In genomic region chr7:151242181-151243044, GRCh38 we compare ENCODE assay signal across 26 cellular contexts. TPM values are rescaled to one million over a fixed set of nuclear protein-coding genes. Genes with fewer than 3 reads are reported as not detected.
DNase-seq lines count a peak whose midpoint lies in the region; ATAC-seq and TF ChIP-seq lines count a peak whose summit lies in the region.
"Had no signal": no experiment of that assay in that cellular context is flagged by ENCODE, and none has a peak within 500 bp of the region (broad histone marks: within the 10 kb centered on the region; RNA-seq: fewer than 3 reads in every experiment).

No MANE protein-coding gene starts in this region.

- H3K27ac Mint-ChIP-seq in T-helper 17 cell (peak overlapping the region; percentile 88), neural crest cell (ENCODE audit: unreplicated experiment) (no peak overlapping the region)

- TF ChIP-seq EP300 in SK-N-SH (IDR thresholded peaks at IDR 0.05; ENCODE audit: borderline replicate concordance in 1 of 2, low read depth in 1 of 2, low read length in 1 of 2): no peak

- no peak overlapping the region for H3K9ac ChIP-seq in SK-N-SH
- H3K9ac ChIP-seq in DND-41 (ENCODE audit: low read depth, low read length): peak overlapping the region; percentile 45; the same call in 1 of the 2 replicates

- H3K79me2 ChIP-seq in SK-N-SH (ENCODE audit: insufficient read depth): peaks cover 40% of the 10 kb centered on the region
- no peaks in the 10 kb centered on the region; the same call in 1 of the 2 replicates for H3K79me2 ChIP-seq in DND-41 (ENCODE audit: insufficient read depth, low read length)

- DNase-seq in SK-N-SH (no peak), DND-41 (no peak), T-helper 17 cell (no peak), neural crest cell (ENCODE audit: low read depth, low spot score) (no peak), HEK293T (ENCODE audit: extremely low spot score) (no peak)
- no peak for DNase-seq in effector memory CD4-positive, alpha-beta T cell
- DNase-seq: brain microvascular endothelial cell; dermis blood vessel endothelial cell; mesendoderm; natural killer cell; NCI-H1417 treated with DMSO at 0.1 percent for 48 hours; NCI-H524; SHP77 treated with DMSO at 0.1 percent for 48 hours; stimulated activated CD4-positive, alpha-beta T cell treated with anti-CD3 and anti-CD28 coated beads, Interleukin-2, amount 100 ng/mL, for 48 hours; stomach; upper lobe of left lung; WERI-Rb-1 had no signal

- no peak for TF ChIP-seq RAD21 in SK-N-SH (IDR thresholded peaks at IDR 0.05; ENCODE audit: low read length)

- no peak overlapping the region for H3K4me3 ChIP-seq in SK-N-SH (ENCODE audit: low read depth in 2 of 2, low read length in 1 of 2)
- H3K4me3 ChIP-seq in DND-41 (ENCODE audit: low read depth in 1 of 2, low read length in 2 of 2): peak overlapping the region in 1 of 2 experiments; percentile 56; a peak in 2 of 4 replicates
- no peak overlapping the region for H3K4me3 ChIP-seq in effector memory CD4-positive, alpha-beta T cell (ENCODE audit: insufficient read depth, low read depth, low read length, poor library complexity, severe bottlenecking)

- TF ChIP-seq CTCF in SK-N-SH (IDR thresholded peaks at IDR 0.05) (no peak), DND-41 (IDR thresholded peaks at IDR 0.05; ENCODE audit: borderline replicate concordance, extremely low read depth, low read length, poor library complexity, severe bottlenecking) (no peak), neural crest cell (conservative IDR thresholded peaks at IDR 0.05) (no peak)

- CTCF ChIA-PET in SK-N-SH (lab: Yijun Ruan, JAX) (interaction anchor here (0.6 to 6.2 kb wide), 18 partner anchors 8 to 127 kb away, joined by 3 to 122 read pairs (median 6); partner anchors contain the start of genes ABCF2 and CHPF2), HEK293T (lab: Yijun Ruan, JAX) (interaction anchor here (0.9 to 2.3 kb wide), 2 partner anchors 8 to 16 kb away, joined by 4 to 26 read pairs; partner anchors contain the start of gene ABCF2)

- H2AFZ ChIP-seq in SK-N-SH (ENCODE audit: low read depth) (no peak overlapping the region), DND-41 (ENCODE audit: low read depth, low read length) (peak overlapping the region; percentile 28; the same call in 1 of the 2 replicates)

- H3K27ac ChIP-seq in SK-N-SH (ENCODE audit: low read depth in 2 of 2, low read length in 1 of 2) (no peak overlapping the region), DND-41 (ENCODE audit: low read length) (no peak overlapping the region)
- no peak overlapping the region for H3K27ac ChIP-seq in effector memory CD4-positive, alpha-beta T cell (ENCODE audit: insufficient read depth, low read length, poor library complexity, severe bottlenecking)
- H3K27ac ChIP-seq: brain microvascular endothelial cell, epithelial cell of prostate, upper lobe of left lung, WERI-Rb-1 had no signal

- no peaks in the 10 kb centered on the region for H3K27me3 ChIP-seq in SK-N-SH (ENCODE audit: insufficient read depth)
- H3K27me3 ChIP-seq in DND-41 (ENCODE audit: insufficient read depth, low read length, poor library complexity): peaks cover 31% of the 10 kb centered on the region
- peaks cover 20% of the 10 kb centered on the region for H3K27me3 ChIP-seq in effector memory CD4-positive, alpha-beta T cell (replicated peaks; ENCODE audit: control insufficient read depth, insufficient read depth, low read length, poor library complexity, severe bottlenecking)
- H3K27me3 ChIP-seq: brain microvascular endothelial cell had no signal

- no peaks in the 10 kb centered on the region for H3K9me3 Mint-ChIP-seq in neural crest cell
- H3K9me3 Mint-ChIP-seq: activated CD8-positive, alpha-beta T cell treated with anti-CD3 and anti-CD28 coated beads for 36 hours; activated T-cell treated with anti-CD3 and anti-CD28 coated beads, Interleukin-2, amount 50 U/mL, for 72 hours; natural killer cell had no signal

- H4K20me1 ChIP-seq in SK-N-SH (ENCODE audit: insufficient read depth) (peaks cover 43% of the 10 kb centered on the region), DND-41 (ENCODE audit: insufficient read depth, low read length) (peaks cover 32% of the 10 kb centered on the region; the same call in 1 of the 2 replicates)

- H3K4me1 ChIP-seq in SK-N-SH (ENCODE audit: control insufficient read depth in 1 of 2, insufficient read depth in 2 of 2, low read depth in 1 of 2, low read length in 1 of 2) (peaks cover 27 to 29% of the 10 kb centered on the region in 2 experiments), DND-41 (ENCODE audit: insufficient read depth, low read length) (peaks cover 37% of the 10 kb centered on the region)
- H3K4me1 ChIP-seq in effector memory CD4-positive, alpha-beta T cell (ENCODE audit: control insufficient read depth, insufficient read depth, low read length, poor library complexity, severe bottlenecking): peaks cover 29% of the 10 kb centered on the region

- H3K27me3 Mint-ChIP-seq in T-helper 17 cell (peaks cover 11% of the 10 kb centered on the region), neural crest cell (ENCODE audit: low read depth) (peaks cover 7% of the 10 kb centered on the region)
- H3K27me3 Mint-ChIP-seq: activated naive CD8-positive, alpha-beta T cell had no signal

- H3K4me3 Mint-ChIP-seq in T-helper 17 cell (no peak overlapping the region), neural crest cell (peak overlapping the region; percentile 73)

- H3K4me2 ChIP-seq in SK-N-SH (no peak overlapping the region), DND-41 (ENCODE audit: insufficient read depth, low read length) (peak overlapping the region; percentile 72)

- H3K36me3 Mint-ChIP-seq in T-helper 17 cell (ENCODE audit: low read depth) (no peaks in the 10 kb centered on the region), neural crest cell (ENCODE audit: low read depth) (no peaks in the 10 kb centered on the region)
- H3K36me3 Mint-ChIP-seq: activated naive CD8-positive, alpha-beta T cell; natural killer cell had no signal

- H3K4me1 Mint-ChIP-seq in T-helper 17 cell: peaks cover 25% of the 10 kb centered on the region
- H3K4me1 Mint-ChIP-seq in neural crest cell: peaks cover 39% of the 10 kb centered on the region

- peaks cover 17 to 56% of the 10 kb centered on the region in 2 experiments for H3K36me3 ChIP-seq in SK-N-SH (replicated peaks in 1 of 2; ENCODE audit: control insufficient read depth in 1 of 2, insufficient read depth in 2 of 2, low read length in 1 of 2)
- peaks cover 19% of the 10 kb centered on the region for H3K36me3 ChIP-seq in DND-41 (ENCODE audit: insufficient read depth, low read length)
- H3K36me3 ChIP-seq in effector memory CD4-positive, alpha-beta T cell (ENCODE audit: control insufficient read depth, insufficient read depth, low read length): peaks cover 20% of the 10 kb centered on the region

- POLR2A ChIA-PET in SK-N-SH (lab: Yijun Ruan, JAX) (interaction anchor here (1.0 to 3.7 kb wide), 4 partner anchors 10 to 15 kb away, joined by 3 to 20 read pairs (median 13); partner anchors contain the start of genes ABCF2 and CHPF2), HEK293T (lab: Yijun Ruan, JAX) (interaction anchor here (1.2 to 3.5 kb wide), 3 partner anchors 9 to 15 kb away, joined by 3 to 29 read pairs (median 17); partner anchors contain the start of genes ABCF2 and CHPF2)

- no peak for ATAC-seq in SK-N-SH treated with all-trans-retinoic acid at 6 μM for 48 hours
- ATAC-seq in DND-41 (ENCODE audit: insufficient read depth, low read depth): no peak
- no peak for ATAC-seq in T-helper 17 cell
- ATAC-seq in GM21515 (IDR thresholded peaks at IDR 0.05; ENCODE audit: unreplicated experiment): no peak

- H3F3A ChIP-seq in SK-N-SH (replicated peaks; ENCODE audit: insufficient read depth): peaks cover 41% of the 10 kb centered on the region

- H3K9me3 ChIP-seq in SK-N-SH (no peaks in the 10 kb centered on the region), DND-41 (ENCODE audit: insufficient read depth, low read length, severe bottlenecking) (no peaks in the 10 kb centered on the region), T-helper 17 cell (ENCODE audit: control insufficient read depth, low read length, poor library complexity, severe bottlenecking) (no peaks in the 10 kb centered on the region)
- H3K9me3 ChIP-seq in effector memory CD4-positive, alpha-beta T cell (ENCODE audit: control insufficient read depth, low read length): no peaks in the 10 kb centered on the region
- H3K9me3 ChIP-seq: stomach, upper lobe of left lung had no signal

- no peaks in the 10 kb centered on the region for H3K9me2 ChIP-seq in SK-N-SH

- 91% methylated on average over 16 of the region's 20 CpGs for WGBS in SK-N-SH (ENCODE audit: low lambda C conversion rate)

TF ChIP-seq in SK-N-SH, 30 proteins besides CTCF, POLR2A, EP300 and RAD21 (continues in another document):
- peak; percentile 28 for TF ChIP-seq POLR2AphosphoS5 (IDR thresholded peaks at IDR 0.05; ENCODE audit: low read depth, low read length)

TF ChIP-seq in HEK293T, 16 proteins besides CTCF, POLR2A, EP300 and RAD21 (continues in another document):
- no peak for TF ChIP-seq FOXM1 (IDR thresholded peaks at IDR 0.05; ENCODE audit: borderline replicate concordance)
- TF ChIP-seq HDGF (IDR thresholded peaks at IDR 0.05; ENCODE audit: borderline replicate concordance): no peak
- TF ChIP-seq FOXA1 (IDR thresholded peaks at IDR 0.05): no peak
- TF ChIP-seq LEF1 (IDR thresholded peaks at IDR 0.05; ENCODE audit: borderline replicate concordance): no peak

RNA-seq across cellular contexts. Expression of gene SMARCD3, which starts 6.1 kb away (rescaled TPM):
- polyA plus RNA-seq in SK-N-SH (2012; rRNA removed): 60.5 and 62.8 TPM in 2 replicates
- 30.4 and 41.6 TPM in 2 replicates for polyA plus RNA-seq in SK-N-SH (2012; cell fraction: cytosol; rRNA removed)
- 239 and 265 TPM in 2 replicates for polyA plus RNA-seq in SK-N-SH (2012; cell fraction: nucleus; rRNA removed)
- total RNA-seq in T-helper 17 cell (10 to 100 TPM in 1 of 2 donors, 1 to 10 TPM in 1; 9.8 to 10.7 TPM), neural crest cell (46.7 and 50.7 TPM in 2 replicates)

RNA-seq across cellular contexts. Expression of gene CHPF2, which starts 10.1 kb away (rescaled TPM):
- polyA plus RNA-seq in SK-N-SH (2012; rRNA removed): 60.4 and 68.6 TPM in 2 replicates
- 27.8 and 47.3 TPM in 2 replicates for polyA plus RNA-seq in SK-N-SH (2012; cell fraction: cytosol; rRNA removed)
- 143 and 144 TPM in 2 replicates for polyA plus RNA-seq in SK-N-SH (2012; cell fraction: nucleus; rRNA removed)
- total RNA-seq in T-helper 17 cell: 10 to 100 TPM; 39.4 to 41.6 TPM
- total RNA-seq in neural crest cell: 33.1 and 34.1 TPM in 2 replicates

RNA-seq across cellular contexts. Expression of gene ABCF2, which starts 15.4 kb away (rescaled TPM):
- 75.4 and 102 TPM in 2 replicates for polyA plus RNA-seq in SK-N-SH (2012; rRNA removed)
- polyA plus RNA-seq in SK-N-SH (2012; cell fraction: cytosol; rRNA removed): 49.9 and 79.5 TPM in 2 replicates
- 69.6 and 89.1 TPM in 2 replicates for polyA plus RNA-seq in SK-N-SH (2012; cell fraction: nucleus; rRNA removed)
- total RNA-seq in T-helper 17 cell: 10 to 100 TPM; 24.2 to 26.7 TPM
- total RNA-seq in neural crest cell: 67.0 and 68.2 TPM in 2 replicates

RNA-seq across cellular contexts. Expression of gene H2BK1, which starts 32.1 kb away (rescaled TPM):
- not detected in 2 replicates for polyA plus RNA-seq in SK-N-SH (2012; rRNA removed)
- not detected in 2 replicates for polyA plus RNA-seq in SK-N-SH (2012; cell fraction: cytosol; rRNA removed)
- 0.73 TPM in 1 of 2 replicates, not detected in the other for polyA plus RNA-seq in SK-N-SH (2012; cell fraction: nucleus; rRNA removed)
- 1 to 10 TPM; 1.0 to 4.1 TPM for total RNA-seq in T-helper 17 cell
- not detected in 2 replicates for total RNA-seq in neural crest cell
- total RNA-seq: activated CD8-positive, alpha-beta T cell treated with anti-CD3 and anti-CD28 coated beads for 36 hours; dermis blood vessel endothelial cell; skeletal muscle tissue; stomach; upper lobe of left lung had no signal
- polyA plus RNA-seq: keratinocyte, stomach had no signal

RNA-seq across cellular contexts. Expression of gene ASB10, which starts 55.4 kb away (rescaled TPM):
- not detected in 2 replicates for polyA plus RNA-seq in SK-N-SH (2012; rRNA removed)
- not detected in 2 replicates for polyA plus RNA-seq in SK-N-SH (2012; cell fraction: cytosol; rRNA removed)
- not detected in 2 replicates for polyA plus RNA-seq in SK-N-SH (2012; cell fraction: nucleus; rRNA removed)
- total RNA-seq in T-helper 17 cell (not detected), neural crest cell (not detected in 2 replicates)
- total RNA-seq: activated CD8-positive, alpha-beta T cell treated with anti-CD3 and anti-CD28 coated beads for 36 hours; activated T-cell treated with anti-CD3 and anti-CD28 coated beads, Interleukin-2, amount 50 U/mL, for 72 hours; dermis blood vessel endothelial cell; natural killer cell; stomach; T-helper 1 cell treated with Interleukin-12 subunit alpha and Interleukin-12 subunit beta and Interleukin-4 antibody, amounts not matched to agents 30 ng/mL and 1 ng/mL, for 36 hours; upper lobe of left lung had no signal
- polyA plus RNA-seq: keratinocyte had no signal
